8 cellular contexts compared by ENCODE assay signal in genomic region chr4:170089743-170090666, GRCh38. TPM values are rescaled to one million over a fixed set of nuclear protein-coding genes. Genes with fewer than 3 reads are reported as not detected.
A peak's percentile ranks its signal among the peaks of the same experiment; 100 is the strongest.
DNase-seq lines count a peak whose midpoint lies in the region; ATAC-seq, FAIRE-seq and TF ChIP-seq lines count a peak whose summit lies in the region.

AADAT (minus strand) TSS chr4:170089956; CDS start chr4:170089690, 266 bp downstream.

- peak within 1 kb of the TSS; percentile 96 for H3K4me2 ChIP-seq in keratinocyte (ENCODE audit: control insufficient read depth, extremely low read depth, insufficient read depth, low read depth, low read length)
- peak within 1 kb of the TSS; percentile 99 for H3K4me2 ChIP-seq in smooth muscle cell

- H2AFZ ChIP-seq in keratinocyte (ENCODE audit: control insufficient read depth, low read length): peak within 1 kb of the TSS; percentile 97
- H2AFZ ChIP-seq in smooth muscle cell (ENCODE audit: low read depth): peak within 1 kb of the TSS; percentile 99

- H3K9me3 ChIP-seq in keratinocyte (ENCODE audit: control insufficient read depth, low read depth, low read length) (no peaks in the 10 kb centered on the region), smooth muscle cell (replicated peaks; ENCODE audit: low read depth) (no peaks in the 10 kb centered on the region)

- H3K4me1 ChIP-seq in keratinocyte (ENCODE audit: control insufficient read depth, extremely low read depth, insufficient read depth, low read length): peaks cover 11% of the 10 kb centered on the region
- H3K4me1 ChIP-seq in smooth muscle cell (ENCODE audit: low read depth): peaks cover 16% of the 10 kb centered on the region

- H3K27me3 ChIP-seq in keratinocyte (ENCODE audit: control insufficient read depth, extremely low read depth, insufficient read depth, low read length) (no peaks in the 10 kb centered on the region), smooth muscle cell (ENCODE audit: low read depth) (no peaks in the 10 kb centered on the region)

- H3F3A ChIP-seq in smooth muscle cell (ENCODE audit: low read depth): peaks cover 6% of the 10 kb centered on the region

- no peak for FAIRE-seq in keratinocyte (lab: Jason Lieb, UNC)

- POLR2A ChIA-PET in RWPE1 (lab: Yijun Ruan, JAX; ENCODE audit: low non-redundant PET): no interaction called here

- CTCF ChIA-PET in RWPE1 (lab: Yijun Ruan, JAX): interaction anchor here (0.6 to 1.0 kb wide), 4 partner anchors 17 to 280 kb away, joined by 3 to 5 read pairs (median 3); no protein-coding TSS in a partner anchor

- H4K20me1 ChIP-seq in keratinocyte (ENCODE audit: control insufficient read depth, extremely low read depth, insufficient read depth, low read length) (no peaks in the 10 kb centered on the region), smooth muscle cell (ENCODE audit: low read depth) (no peaks in the 10 kb centered on the region)

- TF ChIP-seq CTCF in RWPE1 (conservative IDR thresholded peaks at IDR 0.05; ENCODE audit: low read depth) (peak; percentile 88), coronary artery (IDR thresholded peaks at IDR 0.05) (peak; percentile 56), keratinocyte (optimal IDR thresholded peaks at IDR 0.05 in 1 of 3, IDR thresholded peaks at IDR 0.05 in 1 of 3, conservative IDR thresholded peaks at IDR 0.05 in 1 of 3; ENCODE audit: extremely low read depth in 1 of 3, insufficient read depth in 2 of 3, low read length in 3 of 3) (peak; percentile 48 to 73 (median 72)), smooth muscle cell (IDR thresholded peaks at IDR 0.05; ENCODE audit: borderline replicate concordance, insufficient read depth, poor library complexity, severe bottlenecking) (peak; percentile 57)

- 2% methylated on average over 54 of the region's 88 CpGs for WGBS in smooth muscle cell (ENCODE audit: low lambda C conversion rate)

- H3K36me3 ChIP-seq in keratinocyte (ENCODE audit: control insufficient read depth in 2 of 2, extremely low read depth in 1 of 2, insufficient read depth in 2 of 2, low read length in 2 of 2) (no peaks in the 10 kb centered on the region), smooth muscle cell (ENCODE audit: low read depth) (peaks cover 4% of the 10 kb centered on the region)

- ATAC-seq in GM21381 (IDR thresholded peaks at IDR 0.05; ENCODE audit: unreplicated experiment): peak; percentile 87

- H3K27ac ChIP-seq in RWPE1 (peak within 1 kb of the TSS; percentile 78), coronary artery (peak within 1 kb of the TSS; percentile 8 to 77), keratinocyte (ENCODE audit: control insufficient read depth, insufficient read depth, low read length) (peak within 1 kb of the TSS; percentile 36), smooth muscle cell (ENCODE audit: low read depth) (no peak within 1 kb of the TSS)

- H3K9ac ChIP-seq in keratinocyte (ENCODE audit: control insufficient read depth, extremely low read depth, insufficient read depth, low read length) (peak within 1 kb of the TSS; percentile 63), smooth muscle cell (ENCODE audit: low read depth) (peak within 1 kb of the TSS; percentile 45)

- DNase-seq in DMS79 (lab: John Stamatoyannopoulos, UW): peak; percentile 2
- DNase-seq in HuH-7 (ENCODE audit: low spot score): peak; percentile 95
- DNase-seq in RWPE1 (ENCODE audit: low spot score): peak; percentile 80
- DNase-seq in coronary artery (ENCODE audit: low spot score): peak; percentile 81
- DNase-seq in keratinocyte (ENCODE audit: low read depth, low spot score): no peak
- peak; percentile 70 for DNase-seq in smooth muscle cell (lab: John Stamatoyannopoulos, UW; ENCODE audit: unreplicated experiment)
- DNase-seq in cerebellar nuclear complex (lab: John Stamatoyannopoulos, UW): no peak

- no peaks in the 10 kb centered on the region for H3K9me1 ChIP-seq in keratinocyte (ENCODE audit: control insufficient read depth, extremely low read depth, insufficient read depth, low read length)

- H3K79me2 ChIP-seq in keratinocyte (ENCODE audit: control insufficient read depth, insufficient read depth, low read length) (no peaks in the 10 kb centered on the region), smooth muscle cell (ENCODE audit: low read depth) (peaks cover 2% of the 10 kb centered on the region)

- dilution Hi-C loops in keratinocyte (cut with MboI; ENCODE audit: extremely low pct_ligation_motif_present, low sequenced_read_pairs): no loop called here

- H3K4me3 ChIP-seq in coronary artery (peak within 1 kb of the TSS; percentile 80), keratinocyte (ENCODE audit: control insufficient read depth in 2 of 3, extremely low read depth in 1 of 3, insufficient read depth in 2 of 3, low read depth in 1 of 3, low read length in 3 of 3) (peak within 1 kb of the TSS; percentile 54 to 84 (median 81)), smooth muscle cell (peak within 1 kb of the TSS; percentile 76)

RNA-seq across cellular contexts. Expression of gene AADAT, which starts in this region (rescaled TPM):
- 2.1 to 6.2 TPM (median 5.2 TPM) in 3 replicates for polyA plus RNA-seq in keratinocyte
- not detected for polyA plus RNA-seq in keratinocyte (2011; ENCODE audit: low read depth)
- 1.9 and 5.1 TPM in 2 replicates for polyA plus RNA-seq in keratinocyte (2011; cell fraction: cytosol; rRNA removed)
- 6.0 and 7.4 TPM in 2 replicates for polyA plus RNA-seq in keratinocyte (2011; cell fraction: nucleus; rRNA removed)
- 2.3 TPM in 1 of 2 replicates, not detected in the other for polyA plus RNA-seq in keratinocyte (2012; ENCODE audit: low replicate concordance)
- 2.1 to 3.6 TPM in 2 of 3 replicates, not detected in the other for polyA minus RNA-seq in keratinocyte
- not detected for polyA minus RNA-seq in keratinocyte (2011; cell fraction: cytosol; rRNA and poly(A)+ RNA removed)
- 1.6 and 2.1 TPM in 2 replicates for polyA minus RNA-seq in keratinocyte (2011; cell fraction: nucleus; rRNA and poly(A)+ RNA removed)
- 13.4 and 16.4 TPM in 2 replicates for total RNA-seq in smooth muscle cell
- 17.0 and 18.8 TPM in 2 replicates for polyA plus RNA-seq in smooth muscle cell

Comparison
In these comparisons a context has a peak if more than half of its experiments do, and no peak if none do; other contexts are left out.
1. DNase-seq: peak in DMS79 (single experiment), HuH-7 (single experiment), RWPE1 (single experiment), coronary artery (single experiment) and smooth muscle cell (single experiment); none in keratinocyte (single experiment) and cerebellar nuclear complex (0 of 2).
2. Peak in every context shown above with its lines, with median percentiles within 50 percentile points of each other: CTCF ChIP-seq and H3K4me3 ChIP-seq.